In genomic region chr12:115094163-115094816, GRCh38 we compare ENCODE assay signal across 1 cellular context.
TF ChIP-seq lines count a peak whose summit lies in the region.

No MANE protein-coding gene starts in this region.

TF ChIP-seq in HepG2, 621 proteins besides CTCF, POLR2A, EP300 and RAD21 (continued from another document and continues in another):
- TF ChIP-seq SNAPC4 (CRISPR knock-in tag; IDR thresholded peaks at IDR 0.05): no peak
- TF ChIP-seq ZNF484 (CRISPR knock-in tag; IDR thresholded peaks at IDR 0.05; ENCODE audit: borderline replicate concordance, low read depth): no peak
- no peak for TF ChIP-seq ZNF546 (CRISPR knock-in tag; conservative IDR thresholded peaks at IDR 0.05)
- TF ChIP-seq ZNF567 (CRISPR knock-in tag; IDR thresholded peaks at IDR 0.05; ENCODE audit: borderline replicate concordance): no peak
- no peak for TF ChIP-seq ZNF160 (CRISPR knock-in tag; IDR thresholded peaks at IDR 0.05)
- TF ChIP-seq ZNF850 (CRISPR knock-in tag; conservative IDR thresholded peaks at IDR 0.05): no peak
- TF ChIP-seq ZNF512B (CRISPR knock-in tag; IDR thresholded peaks at IDR 0.05; ENCODE audit: borderline replicate concordance): no peak
- TF ChIP-seq ZNF17 (CRISPR knock-in tag; IDR thresholded peaks at IDR 0.05): no peak
- TF ChIP-seq ZNF20 (CRISPR knock-in tag; IDR thresholded peaks at IDR 0.05): no peak
- no peak for TF ChIP-seq ZBTB3 (CRISPR knock-in tag; IDR thresholded peaks at IDR 0.05; ENCODE audit: borderline replicate concordance, low read depth)
- TF ChIP-seq ZSCAN29 (CRISPR knock-in tag; conservative IDR thresholded peaks at IDR 0.05): no peak
- TF ChIP-seq, protein P1, sequence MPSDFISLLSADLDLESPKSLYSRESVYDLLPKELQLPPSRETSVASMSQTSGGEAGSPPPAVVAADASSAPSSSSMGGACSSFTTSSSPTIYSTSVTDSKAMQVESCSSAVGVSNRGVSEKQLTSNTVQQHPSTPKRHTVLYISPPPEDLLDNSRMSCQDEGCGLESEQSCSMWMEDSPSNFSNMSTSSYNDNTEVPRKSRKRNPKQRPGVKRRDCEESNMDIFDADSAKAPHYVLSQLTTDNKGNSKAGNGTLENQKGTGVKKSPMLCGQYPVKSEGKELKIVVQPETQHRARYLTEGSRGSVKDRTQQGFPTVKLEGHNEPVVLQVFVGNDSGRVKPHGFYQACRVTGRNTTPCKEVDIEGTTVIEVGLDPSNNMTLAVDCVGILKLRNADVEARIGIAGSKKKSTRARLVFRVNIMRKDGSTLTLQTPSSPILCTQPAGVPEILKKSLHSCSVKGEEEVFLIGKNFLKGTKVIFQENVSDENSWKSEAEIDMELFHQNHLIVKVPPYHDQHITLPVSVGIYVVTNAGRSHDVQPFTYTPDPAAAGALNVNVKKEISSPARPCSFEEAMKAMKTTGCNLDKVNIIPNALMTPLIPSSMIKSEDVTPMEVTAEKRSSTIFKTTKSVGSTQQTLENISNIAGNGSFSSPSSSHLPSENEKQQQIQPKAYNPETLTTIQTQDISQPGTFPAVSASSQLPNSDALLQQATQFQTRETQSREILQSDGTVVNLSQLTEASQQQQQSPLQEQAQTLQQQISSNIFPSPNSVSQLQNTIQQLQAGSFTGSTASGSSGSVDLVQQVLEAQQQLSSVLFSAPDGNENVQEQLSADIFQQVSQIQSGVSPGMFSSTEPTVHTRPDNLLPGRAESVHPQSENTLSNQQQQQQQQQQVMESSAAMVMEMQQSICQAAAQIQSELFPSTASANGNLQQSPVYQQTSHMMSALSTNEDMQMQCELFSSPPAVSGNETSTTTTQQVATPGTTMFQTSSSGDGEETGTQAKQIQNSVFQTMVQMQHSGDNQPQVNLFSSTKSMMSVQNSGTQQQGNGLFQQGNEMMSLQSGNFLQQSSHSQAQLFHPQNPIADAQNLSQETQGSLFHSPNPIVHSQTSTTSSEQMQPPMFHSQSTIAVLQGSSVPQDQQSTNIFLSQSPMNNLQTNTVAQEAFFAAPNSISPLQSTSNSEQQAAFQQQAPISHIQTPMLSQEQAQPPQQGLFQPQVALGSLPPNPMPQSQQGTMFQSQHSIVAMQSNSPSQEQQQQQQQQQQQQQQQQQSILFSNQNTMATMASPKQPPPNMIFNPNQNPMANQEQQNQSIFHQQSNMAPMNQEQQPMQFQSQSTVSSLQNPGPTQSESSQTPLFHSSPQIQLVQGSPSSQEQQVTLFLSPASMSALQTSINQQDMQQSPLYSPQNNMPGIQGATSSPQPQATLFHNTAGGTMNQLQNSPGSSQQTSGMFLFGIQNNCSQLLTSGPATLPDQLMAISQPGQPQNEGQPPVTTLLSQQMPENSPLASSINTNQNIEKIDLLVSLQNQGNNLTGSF (CRISPR knock-in tag; IDR thresholded peaks at IDR 0.05): no peak
- TF ChIP-seq HNRNPH1 (optimal IDR thresholded peaks at IDR 0.05; ENCODE audit: low read depth, low read length): no peak
- TF ChIP-seq ZNF678 (CRISPR knock-in tag; IDR thresholded peaks at IDR 0.05): no peak
- no peak for TF ChIP-seq RFX3 (CRISPR knock-in tag; IDR thresholded peaks at IDR 0.05)
- no peak for TF ChIP-seq MIER2 (CRISPR knock-in tag; IDR thresholded peaks at IDR 0.05)
- peak; percentile 89 for TF ChIP-seq GATA4 (IDR thresholded peaks at IDR 0.05; ENCODE audit: borderline replicate concordance, low read depth)
- peak; percentile 58 for TF ChIP-seq POGZ (CRISPR knock-in tag; IDR thresholded peaks at IDR 0.05)
- TF ChIP-seq FOXP1 (IDR thresholded peaks at IDR 0.05): no peak
- peak; percentile 66 for TF ChIP-seq FOXP1 (CRISPR knock-in tag; IDR thresholded peaks at IDR 0.05)
- TF ChIP-seq ZNF556 (CRISPR knock-in tag; IDR thresholded peaks at IDR 0.05; ENCODE audit: borderline replicate concordance): 0 out of 2 replicates have a peak, but pooled peaks have one; percentile 22
- TF ChIP-seq, protein P2, sequence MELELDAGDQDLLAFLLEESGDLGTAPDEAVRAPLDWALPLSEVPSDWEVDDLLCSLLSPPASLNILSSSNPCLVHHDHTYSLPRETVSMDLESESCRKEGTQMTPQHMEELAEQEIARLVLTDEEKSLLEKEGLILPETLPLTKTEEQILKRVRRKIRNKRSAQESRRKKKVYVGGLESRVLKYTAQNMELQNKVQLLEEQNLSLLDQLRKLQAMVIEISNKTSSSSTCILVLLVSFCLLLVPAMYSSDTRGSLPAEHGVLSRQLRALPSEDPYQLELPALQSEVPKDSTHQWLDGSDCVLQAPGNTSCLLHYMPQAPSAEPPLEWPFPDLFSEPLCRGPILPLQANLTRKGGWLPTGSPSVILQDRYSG (CRISPR knock-in tag; IDR thresholded peaks at IDR 0.05): no peak
- no peak for TF ChIP-seq ZNF329 (CRISPR knock-in tag; IDR thresholded peaks at IDR 0.05; ENCODE audit: low read depth)
- no peak for TF ChIP-seq KLF16 (CRISPR knock-in tag; IDR thresholded peaks at IDR 0.05)
- TF ChIP-seq, protein P3, sequence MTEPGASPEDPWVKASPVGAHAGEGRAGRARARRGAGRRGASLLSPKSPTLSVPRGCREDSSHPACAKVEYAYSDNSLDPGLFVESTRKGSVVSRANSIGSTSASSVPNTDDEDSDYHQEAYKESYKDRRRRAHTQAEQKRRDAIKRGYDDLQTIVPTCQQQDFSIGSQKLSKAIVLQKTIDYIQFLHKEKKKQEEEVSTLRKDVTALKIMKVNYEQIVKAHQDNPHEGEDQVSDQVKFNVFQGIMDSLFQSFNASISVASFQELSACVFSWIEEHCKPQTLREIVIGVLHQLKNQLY (CRISPR knock-in tag; IDR thresholded peaks at IDR 0.05): peak; percentile 21; the same call in 1 of the 2 replicates
- TF ChIP-seq ATM (IDR thresholded peaks at IDR 0.05; ENCODE audit: borderline replicate concordance): no peak
- no peak for TF ChIP-seq ZBTB38 (CRISPR knock-in tag; IDR thresholded peaks at IDR 0.05)
- TF ChIP-seq ZNF703 (CRISPR knock-in tag; IDR thresholded peaks at IDR 0.05; ENCODE audit: borderline replicate concordance): no peak
- no peak for TF ChIP-seq TCF12 (IDR thresholded peaks at IDR 0.05)
- no peak for TF ChIP-seq TCF12 (CRISPR knock-in tag; IDR thresholded peaks at IDR 0.05)
- TF ChIP-seq ISL2 (CRISPR knock-in tag; IDR thresholded peaks at IDR 0.05): peak; percentile 58
- TF ChIP-seq SUZ12 (IDR thresholded peaks at IDR 0.05; ENCODE audit: low read depth, low read length): no peak
- 0 out of 2 replicates have a peak, but pooled peaks have one; percentile 28 for TF ChIP-seq NFIC (IDR thresholded peaks at IDR 0.05; ENCODE audit: low read length)
- TF ChIP-seq ZNF513 (CRISPR knock-in tag; conservative IDR thresholded peaks at IDR 0.05): no peak
- no peak for TF ChIP-seq CHCHD3 (CRISPR knock-in tag; IDR thresholded peaks at IDR 0.05)
- TF ChIP-seq ZNF674 (CRISPR knock-in tag; IDR thresholded peaks at IDR 0.05; ENCODE audit: low read depth): no peak
- no peak for TF ChIP-seq SYNCRIP (IDR thresholded peaks at IDR 0.05; ENCODE audit: insufficient read depth, low read depth, low read length)
- peak; percentile 55 for TF ChIP-seq ZMYM4 (CRISPR knock-in tag; IDR thresholded peaks at IDR 0.05)
- TF ChIP-seq, protein P4, sequence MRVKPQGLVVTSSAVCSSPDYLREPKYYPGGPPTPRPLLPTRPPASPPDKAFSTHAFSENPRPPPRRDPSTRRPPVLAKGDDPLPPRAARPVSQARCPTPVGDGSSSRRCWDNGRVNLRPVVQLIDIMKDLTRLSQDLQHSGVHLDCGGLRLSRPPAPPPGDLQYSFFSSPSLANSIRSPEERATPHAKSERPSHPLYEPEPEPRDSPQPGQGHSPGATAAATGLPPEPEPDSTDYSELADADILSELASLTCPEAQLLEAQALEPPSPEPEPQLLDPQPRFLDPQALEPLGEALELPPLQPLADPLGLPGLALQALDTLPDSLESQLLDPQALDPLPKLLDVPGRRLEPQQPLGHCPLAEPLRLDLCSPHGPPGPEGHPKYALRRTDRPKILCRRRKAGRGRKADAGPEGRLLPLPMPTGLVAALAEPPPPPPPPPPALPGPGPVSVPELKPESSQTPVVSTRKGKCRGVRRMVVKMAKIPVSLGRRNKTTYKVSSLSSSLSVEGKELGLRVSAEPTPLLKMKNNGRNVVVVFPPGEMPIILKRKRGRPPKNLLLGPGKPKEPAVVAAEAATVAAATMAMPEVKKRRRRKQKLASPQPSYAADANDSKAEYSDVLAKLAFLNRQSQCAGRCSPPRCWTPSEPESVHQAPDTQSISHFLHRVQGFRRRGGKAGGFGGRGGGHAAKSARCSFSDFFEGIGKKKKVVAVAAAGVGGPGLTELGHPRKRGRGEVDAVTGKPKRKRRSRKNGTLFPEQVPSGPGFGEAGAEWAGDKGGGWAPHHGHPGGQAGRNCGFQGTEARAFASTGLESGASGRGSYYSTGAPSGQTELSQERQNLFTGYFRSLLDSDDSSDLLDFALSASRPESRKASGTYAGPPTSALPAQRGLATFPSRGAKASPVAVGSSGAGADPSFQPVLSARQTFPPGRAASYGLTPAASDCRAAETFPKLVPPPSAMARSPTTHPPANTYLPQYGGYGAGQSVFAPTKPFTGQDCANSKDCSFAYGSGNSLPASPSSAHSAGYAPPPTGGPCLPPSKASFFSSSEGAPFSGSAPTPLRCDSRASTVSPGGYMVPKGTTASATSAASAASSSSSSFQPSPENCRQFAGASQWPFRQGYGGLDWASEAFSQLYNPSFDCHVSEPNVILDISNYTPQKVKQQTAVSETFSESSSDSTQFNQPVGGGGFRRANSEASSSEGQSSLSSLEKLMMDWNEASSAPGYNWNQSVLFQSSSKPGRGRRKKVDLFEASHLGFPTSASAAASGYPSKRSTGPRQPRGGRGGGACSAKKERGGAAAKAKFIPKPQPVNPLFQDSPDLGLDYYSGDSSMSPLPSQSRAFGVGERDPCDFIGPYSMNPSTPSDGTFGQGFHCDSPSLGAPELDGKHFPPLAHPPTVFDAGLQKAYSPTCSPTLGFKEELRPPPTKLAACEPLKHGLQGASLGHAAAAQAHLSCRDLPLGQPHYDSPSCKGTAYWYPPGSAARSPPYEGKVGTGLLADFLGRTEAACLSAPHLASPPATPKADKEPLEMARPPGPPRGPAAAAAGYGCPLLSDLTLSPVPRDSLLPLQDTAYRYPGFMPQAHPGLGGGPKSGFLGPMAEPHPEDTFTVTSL (CRISPR knock-in tag; IDR thresholded peaks at IDR 0.05; ENCODE audit: borderline replicate concordance): peak; percentile 72; the same call in 1 of the 2 replicates
- no peak for TF ChIP-seq ZNF558 (CRISPR knock-in tag; IDR thresholded peaks at IDR 0.05; ENCODE audit: borderline replicate concordance)
- no peak for TF ChIP-seq ZNF780A (CRISPR knock-in tag; IDR thresholded peaks at IDR 0.05)
- no peak for TF ChIP-seq IKZF4 (CRISPR knock-in tag; IDR thresholded peaks at IDR 0.05; ENCODE audit: borderline replicate concordance, low read depth, not compliant biosample characterization)
- TF ChIP-seq ARNT (IDR thresholded peaks at IDR 0.05): no peak
- TF ChIP-seq HES4 (CRISPR knock-in tag; IDR thresholded peaks at IDR 0.05; ENCODE audit: borderline replicate concordance): no peak
